ENCODE assay signal across 8 cellular contexts in the genomic region with DNA sequence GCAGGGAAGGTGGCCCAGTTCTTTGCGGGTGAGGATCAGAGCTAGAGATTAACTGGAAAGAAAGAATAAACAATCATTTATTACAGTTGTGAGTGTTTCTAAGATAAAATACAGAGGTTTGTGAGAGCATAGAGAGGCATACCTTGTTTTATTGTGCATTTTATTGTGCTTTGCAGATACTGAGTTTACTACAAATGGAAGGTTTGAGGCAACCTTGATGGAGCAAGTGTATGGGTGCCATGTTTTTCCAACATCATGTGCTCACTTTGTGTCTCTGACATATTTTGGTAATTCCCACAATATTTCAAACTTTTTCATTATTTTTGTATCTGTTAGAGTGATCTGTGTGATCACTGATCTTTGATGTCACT. TPM values are rescaled to one million over a fixed set of nuclear protein-coding genes. Genes with fewer than 3 reads are reported as not detected.
DNase-seq lines count a peak whose midpoint lies in the region; ATAC-seq and TF ChIP-seq lines count a peak whose summit lies in the region.

No MANE protein-coding gene starts in this region.

- H3K9me3 ChIP-seq in right lobe of liver (no peaks in the 10 kb centered on the region), upper lobe of left lung (no peaks in the 10 kb centered on the region)

- TF ChIP-seq POLR2A in right lobe of liver (IDR thresholded peaks at IDR 0.05) (no peak), upper lobe of left lung (IDR thresholded peaks at IDR 0.05) (no peak)

- H3K36me3 ChIP-seq in right lobe of liver = no peaks in the 10 kb centered on the region
- no peaks in the 10 kb centered on the region for H3K36me3 ChIP-seq in upper lobe of left lung

- CTCF ChIA-PET in activated naive CD4-positive, alpha-beta T cell treated with anti-CD3 and anti-CD28 coated beads for 36 hours (lab: Charles Lee) = interaction anchor here (1.3 kb wide), 1 partner anchor 32 kb away, joined by 4 read pairs; a partner anchor contains a TSS

- DNase-seq in activated naive CD4-positive, alpha-beta T cell treated with anti-CD3 and anti-CD28 coated beads for 36 hours = no peak
- DNase-seq in activated naive CD4-positive, alpha-beta T cell (lab: John Stamatoyannopoulos, UW) = no peak
- DNase-seq in activated naive CD8-positive, alpha-beta T cell treated with anti-CD3 and anti-CD28 coated beads, Interleukin-2, amount 50 U/mL, for 24 hours = no peak
- no peak for DNase-seq in right lobe of liver
- no peak for DNase-seq in upper lobe of left lung
- DNase-seq in hypothalamus (lab: John Stamatoyannopoulos, UW) = no peak
- no peak for DNase-seq in middle frontal gyrus (ENCODE audit: extremely low spot score, low spot score)

- peak overlapping the region; percentile 94 for H3K4me3 Mint-ChIP-seq in activated naive CD4-positive, alpha-beta T cell treated with anti-CD3 and anti-CD28 coated beads for 36 hours
- peak overlapping the region; percentile 91 for H3K4me3 Mint-ChIP-seq in activated naive CD8-positive, alpha-beta T cell treated with anti-CD3 and anti-CD28 coated beads, Interleukin-2, amount 50 U/mL, for 24 hours

- TF ChIP-seq CTCF in right lobe of liver (IDR thresholded peaks at IDR 0.05) = no peak
- TF ChIP-seq CTCF in upper lobe of left lung (IDR thresholded peaks at IDR 0.05) = no peak

- H3K27ac Mint-ChIP-seq in activated naive CD4-positive, alpha-beta T cell treated with anti-CD3 and anti-CD28 coated beads for 36 hours = peak overlapping the region; percentile 99
- peak overlapping the region; percentile 95 for H3K27ac Mint-ChIP-seq in activated naive CD8-positive, alpha-beta T cell treated with anti-CD3 and anti-CD28 coated beads, Interleukin-2, amount 50 U/mL, for 24 hours

- H3K36me3 Mint-ChIP-seq in activated naive CD4-positive, alpha-beta T cell treated with anti-CD3 and anti-CD28 coated beads for 36 hours (ENCODE audit: low read depth) = peaks cover 18% of the 10 kb centered on the region
- peaks cover 14% of the 10 kb centered on the region for H3K36me3 Mint-ChIP-seq in activated naive CD8-positive, alpha-beta T cell treated with anti-CD3 and anti-CD28 coated beads, Interleukin-2, amount 50 U/mL, for 24 hours (ENCODE audit: low read depth)

- no peaks in the 10 kb centered on the region for H3K27me3 ChIP-seq in right lobe of liver
- no peaks in the 10 kb centered on the region for H3K27me3 ChIP-seq in upper lobe of left lung

- H3K27ac ChIP-seq in right lobe of liver (peak overlapping the region in 2 of 3 donors; percentile 68 to 70), upper lobe of left lung (peak overlapping the region; percentile 62 to 94 (median 84))

- whole genome bisulfite sequencing in right lobe of liver (ENCODE audit: insufficient coverage, low coverage, low lambda C conversion rate, missing lambda C conversion rate) = 18% methylated on average over 1 of the region's 1 CpG
- WGBS in upper lobe of left lung, 2 donors = 26 to 28% methylated on average over 1 of the region's 1 CpG

- intact Hi-C loops in activated naive CD4-positive, alpha-beta T cell treated with anti-CD3 and anti-CD28 coated beads for 36 hours (cut with micrococcal nuclease) = loop anchor here (1.0 to 10.0 kb wide), 10 partner anchors 18 to 1591 kb away; a partner anchor contains a TSS
- intact Hi-C loops in right lobe of liver (cut with DNase I) = no loop called here

- no peak for TF ChIP-seq EP300 in upper lobe of left lung (IDR thresholded peaks at IDR 0.05)

- peaks cover 25% of the 10 kb centered on the region for H3K4me1 Mint-ChIP-seq in activated naive CD4-positive, alpha-beta T cell treated with anti-CD3 and anti-CD28 coated beads for 36 hours (ENCODE audit: low read depth)
- H3K4me1 Mint-ChIP-seq in activated naive CD8-positive, alpha-beta T cell treated with anti-CD3 and anti-CD28 coated beads, Interleukin-2, amount 50 U/mL, for 24 hours = peaks cover 28% of the 10 kb centered on the region

- H3K9me3 Mint-ChIP-seq in activated naive CD4-positive, alpha-beta T cell treated with anti-CD3 and anti-CD28 coated beads for 36 hours = no peaks in the 10 kb centered on the region
- no peaks in the 10 kb centered on the region for H3K9me3 Mint-ChIP-seq in activated naive CD8-positive, alpha-beta T cell treated with anti-CD3 and anti-CD28 coated beads, Interleukin-2, amount 50 U/mL, for 24 hours

- H3K4me1 ChIP-seq in right lobe of liver = peaks cover 0 to 6% (median 3%) of the 10 kb centered on the region in 4 donors
- H3K4me1 ChIP-seq in upper lobe of left lung = peaks cover 6 to 15% (median 9%) of the 10 kb centered on the region in 4 donors

- no peaks in the 10 kb centered on the region for H3K27me3 Mint-ChIP-seq in activated naive CD4-positive, alpha-beta T cell treated with anti-CD3 and anti-CD28 coated beads for 36 hours (ENCODE audit: low read depth)
- H3K27me3 Mint-ChIP-seq in activated naive CD8-positive, alpha-beta T cell treated with anti-CD3 and anti-CD28 coated beads, Interleukin-2, amount 50 U/mL, for 24 hours = no peaks in the 10 kb centered on the region

- H3K4me3 ChIP-seq in right lobe of liver = peak overlapping the region; percentile 51 to 66 (median 51)
- peak overlapping the region; percentile 45 to 70 (median 60) for H3K4me3 ChIP-seq in upper lobe of left lung

- no peak for ATAC-seq in activated naive CD8-positive, alpha-beta T cell treated with anti-CD3 and anti-CD28 coated beads, Interleukin-2, amount 50 U/mL, for 24 hours
- no peak for ATAC-seq in right lobe of liver
- no peak for ATAC-seq in upper lobe of left lung (ENCODE audit: low FRiP score in 2 of 2)
- no peak for ATAC-seq in GM21786 (IDR thresholded peaks at IDR 0.05; ENCODE audit: unreplicated experiment)

RNA-seq across cellular contexts. Expression of a gene that starts 0.7 kb away (rescaled TPM):
- 10 to 100 TPM; 14.7 to 16.3 TPM for total RNA-seq in activated naive CD4-positive, alpha-beta T cell treated with anti-CD3 and anti-CD28 coated beads for 36 hours
- total RNA-seq in right lobe of liver = under 1 TPM; 0.15 to 0.99 (median 0.72) TPM
- 1 to 10 TPM in 4 of 6 donors, under 1 TPM in 2; 0.79 to 2.1 (median 1.1) TPM for total RNA-seq in upper lobe of left lung

RNA-seq across cellular contexts. Expression of a gene that starts 32.0 kb away (rescaled TPM):
- 10 to 100 TPM; 20.7 to 23.5 TPM for total RNA-seq in activated naive CD4-positive, alpha-beta T cell treated with anti-CD3 and anti-CD28 coated beads for 36 hours
- total RNA-seq in right lobe of liver = 1 to 10 TPM; 3.9 to 5.1 (median 4.5) TPM
- total RNA-seq in upper lobe of left lung = 10 to 100 TPM in 4 of 6 donors, 1 to 10 TPM in 2; 3.6 to 27.2 (median 12.3) TPM

RNA-seq across cellular contexts. Expression of a gene that starts 41.2 kb away (rescaled TPM):
- 10 to 100 TPM; 41.7 to 42.9 TPM for total RNA-seq in activated naive CD4-positive, alpha-beta T cell treated with anti-CD3 and anti-CD28 coated beads for 36 hours
- 10 to 100 TPM; 36.0 to 56.3 (median 49.3) TPM for total RNA-seq in right lobe of liver
- 10 to 100 TPM; 44.9 to 81.0 (median 67.2) TPM for total RNA-seq in upper lobe of left lung

Comparison
In these comparisons a context has a peak if more than half of its experiments do, and no peak if none do; other contexts are left out.
1. RNA of a gene that starts 0.7 kb away (total RNA-seq): 14.7 to 16.3 TPM in activated naive CD4-positive, alpha-beta T cell treated with anti-CD3 and anti-CD28 coated beads for 36 hours; 0.79 to 2.1 TPM in upper lobe of left lung and 0.15 to 0.99 TPM in right lobe of liver; every median in the first group is over 4 times any median in the second.